Comparison of ENCODE assay signal across 8 cellular contexts in the genomic region with DNA sequence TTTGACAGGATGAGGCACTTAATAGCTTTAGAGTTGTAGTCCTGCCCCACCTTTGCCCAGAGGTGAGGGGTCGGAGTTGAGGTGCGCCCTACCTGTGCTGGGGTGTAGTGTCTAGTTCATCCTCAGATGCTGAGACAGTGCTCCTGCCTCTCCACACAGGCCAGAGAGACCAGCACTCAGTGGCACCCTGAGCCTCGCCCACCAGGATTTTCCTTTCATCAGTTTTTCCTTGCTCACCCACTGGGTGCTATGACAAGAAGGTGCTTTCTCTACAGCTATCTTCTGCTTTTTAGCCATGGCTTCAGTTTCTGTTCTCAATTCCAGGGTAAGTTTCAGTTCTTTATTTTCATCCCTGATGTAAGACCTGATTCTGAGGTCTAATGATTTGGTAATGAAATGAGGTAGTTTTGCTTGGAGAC. TPM values are rescaled to one million over a fixed set of nuclear protein-coding genes. Genes with fewer than 3 reads are reported as not detected.
DNase-seq lines count a peak whose midpoint lies in the region; ATAC-seq and TF ChIP-seq lines count a peak whose summit lies in the region.

No MANE protein-coding gene starts in this region.

- no peak overlapping the region for H3K4me3 ChIP-seq in BLaER1 treated with 17β-estradiol and CSF1 and Interleukin-3, amounts not matched to agents 10 nM and 100 nM

- peaks cover 45 to 71% (median 54%) of the 10 kb centered on the region in 10 experiments for H3K4me1 ChIP-seq in BLaER1 treated with 17β-estradiol and CSF1 and Interleukin-3, amounts not matched to agents 10 nM and 100 nM

- peaks cover 7% of the 10 kb centered on the region for H3K36me3 Mint-ChIP-seq in glutamatergic neuron (ENCODE audit: unreplicated experiment)

- TF ChIP-seq CTCF in glutamatergic neuron (IDR thresholded peaks at IDR 0.05; ENCODE audit: partially characterized antibody, unreplicated experiment), result no peak

- no peak overlapping the region for H3K27ac Mint-ChIP-seq in glutamatergic neuron (ENCODE audit: unreplicated experiment)

- H3K27me3 ChIP-seq in BLaER1 treated with 17β-estradiol and CSF1 and Interleukin-3, amounts not matched to agents 10 nM and 100 nM, result peaks cover 0 to 48% (median 0%) of the 10 kb centered on the region in 11 experiments; a peak in 4 of 22 replicates

- no peak overlapping the region for H3K4me3 Mint-ChIP-seq in glutamatergic neuron (ENCODE audit: unreplicated experiment)

- intact Hi-C loops in posterior vena cava (cut with DNase I), result no loop called here
- intact Hi-C loops in posterior cingulate gyrus (cut with DNase I), result no loop called here

- DNase-seq in activated T-cell treated with anti-CD3 and anti-CD28 coated beads, Interleukin-2, amount 50 U/mL, for 48 hours, result peak; percentile 64 to 73
- DNase-seq in posterior vena cava (ENCODE audit: low spot score) (no peak), posterior cingulate gyrus (no peak), glutamatergic neuron (no peak), DMS114 treated with DMSO at 0.1 percent for 48 hours (lab: John Stamatoyannopoulos, UW; ENCODE audit: unreplicated experiment) (no peak)

- peaks cover 1% of the 10 kb centered on the region for H3K9me3 Mint-ChIP-seq in glutamatergic neuron (ENCODE audit: unreplicated experiment)

- H3K4me2 ChIP-seq in BLaER1 treated with 17β-estradiol and CSF1 and Interleukin-3, amounts not matched to agents 10 nM and 100 nM, result peak overlapping the region; percentile 68 to 94 (median 83)

- peak; percentile 70 for ATAC-seq in GM19025 (IDR thresholded peaks at IDR 0.05; ENCODE audit: low read depth, unreplicated experiment)
- ATAC-seq in HG03060 (IDR thresholded peaks at IDR 0.05; ENCODE audit: low read depth, unreplicated experiment), result peak; percentile 85

- no peaks in the 10 kb centered on the region for H3K9me3 ChIP-seq in BLaER1 treated with 17β-estradiol and CSF1 and Interleukin-3, amounts not matched to agents 10 nM and 100 nM (replicated peaks in 1 of 11)

- H3K36me3 ChIP-seq in BLaER1 treated with 17β-estradiol and CSF1 and Interleukin-3, amounts not matched to agents 10 nM and 100 nM, result no peaks in the 10 kb centered on the region

- peaks cover 6% of the 10 kb centered on the region for H3K27me3 Mint-ChIP-seq in glutamatergic neuron (ENCODE audit: unreplicated experiment)

- no peaks in the 10 kb centered on the region for H3K4me1 Mint-ChIP-seq in glutamatergic neuron (ENCODE audit: low read depth, unreplicated experiment)

- peak overlapping the region in 9 of 11 experiments; percentile 36 to 80 (median 70); a peak in 18 of 22 replicates for H3K9ac ChIP-seq in BLaER1 treated with 17β-estradiol and CSF1 and Interleukin-3, amounts not matched to agents 10 nM and 100 nM

- peak overlapping the region; percentile 7 to 95 (median 86); a peak in 21 of 22 replicates for H3K27ac ChIP-seq in BLaER1 treated with 17β-estradiol and CSF1 and Interleukin-3, amounts not matched to agents 10 nM and 100 nM

- no peaks in the 10 kb centered on the region for H4K20me1 ChIP-seq in BLaER1 treated with 17β-estradiol and CSF1 and Interleukin-3, amounts not matched to agents 10 nM and 100 nM

RNA-seq across cellular contexts. Expression of a gene that starts 16.8 kb away (rescaled TPM):
- 10 to 100 TPM; 37.7 to 37.8 TPM for total RNA-seq in posterior vena cava
- 36.6 TPM for total RNA-seq in glutamatergic neuron (ENCODE audit: unreplicated experiment)

Comparison
In these comparisons a context has a peak if more than half of its experiments do, and no peak if none do; other contexts are left out.
1. DNase-seq: peak in activated T-cell treated with anti-CD3 and anti-CD28 coated beads, Interleukin-2, amount 50 U/mL, for 48 hours (2 of 2); none in posterior vena cava (single experiment), posterior cingulate gyrus (0 of 10), glutamatergic neuron (single experiment) and DMS114 treated with DMSO at 0.1 percent for 48 hours (single experiment).